ENCODE assay signal across 1 cellular context in the genomic region with DNA sequence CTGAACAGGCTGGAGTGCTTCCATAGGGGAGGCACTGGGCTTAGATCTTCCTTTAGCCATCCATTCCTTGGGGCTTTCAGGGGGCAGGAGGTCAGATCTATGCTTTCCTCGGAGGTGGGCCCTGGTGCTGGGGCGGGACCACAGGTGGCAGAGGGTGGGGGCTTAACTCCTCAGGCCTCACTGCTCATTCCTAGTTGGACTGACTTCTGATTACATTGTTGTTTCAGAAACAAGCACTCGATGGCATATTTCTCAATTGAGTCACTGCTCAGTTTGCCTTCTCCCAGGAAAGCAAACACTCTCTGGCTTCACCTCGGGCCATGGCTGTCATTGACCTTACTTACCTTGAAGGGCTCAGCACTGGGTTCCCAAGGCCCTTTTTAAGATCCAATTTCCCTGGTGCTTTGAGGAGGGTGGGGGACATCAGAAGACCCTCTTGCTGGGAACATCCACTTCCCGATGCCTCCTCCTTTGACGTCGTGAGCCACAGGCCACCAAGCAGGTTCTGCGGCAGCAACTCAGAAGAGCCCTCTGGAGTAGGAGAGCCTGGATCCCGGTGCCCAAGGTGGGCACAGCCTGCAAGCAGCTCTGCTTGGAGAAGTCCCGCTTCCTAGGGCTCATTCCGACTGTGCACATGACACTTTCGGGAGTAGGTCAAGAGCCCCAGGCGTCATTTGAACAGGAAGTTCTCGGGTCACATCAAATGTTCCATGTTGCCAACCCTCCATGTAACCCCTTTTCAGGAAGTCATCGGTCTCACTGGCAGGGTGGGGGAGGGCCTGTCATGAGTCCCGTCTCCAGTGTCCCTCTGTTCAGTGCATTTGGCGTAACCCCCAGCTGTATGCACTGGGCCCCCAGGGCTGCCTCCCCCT.
A peak's percentile ranks its signal among the peaks of the same experiment; 100 is the strongest.
TF ChIP-seq lines count a peak whose summit lies in the region.

No MANE protein-coding gene starts in this region.

TF ChIP-seq in HepG2, 621 proteins besides CTCF, POLR2A, EP300 and RAD21 (continued from another document and continues in another):
- TF ChIP-seq, protein P1, sequence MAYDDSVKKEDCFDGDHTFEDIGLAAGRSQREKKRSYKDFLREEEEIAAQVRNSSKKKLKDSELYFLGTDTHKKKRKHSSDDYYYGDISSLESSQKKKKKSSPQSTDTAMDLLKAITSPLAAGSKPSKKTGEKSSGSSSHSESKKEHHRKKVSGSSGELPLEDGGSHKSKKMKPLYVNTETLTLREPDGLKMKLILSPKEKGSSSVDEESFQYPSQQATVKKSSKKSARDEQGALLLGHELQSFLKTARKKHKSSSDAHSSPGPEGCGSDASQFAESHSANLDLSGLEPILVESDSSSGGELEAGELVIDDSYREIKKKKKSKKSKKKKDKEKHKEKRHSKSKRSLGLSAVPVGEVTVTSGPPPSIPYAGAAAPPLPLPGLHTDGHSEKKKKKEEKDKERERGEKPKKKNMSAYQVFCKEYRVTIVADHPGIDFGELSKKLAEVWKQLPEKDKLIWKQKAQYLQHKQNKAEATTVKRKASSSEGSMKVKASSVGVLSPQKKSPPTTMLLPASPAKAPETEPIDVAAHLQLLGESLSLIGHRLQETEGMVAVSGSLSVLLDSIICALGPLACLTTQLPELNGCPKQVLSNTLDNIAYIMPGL (CRISPR knock-in tag; IDR thresholded peaks at IDR 0.05; ENCODE audit: borderline replicate concordance in 1 of 2, low read depth in 1 of 2): peak in 1 of 2 experiments; percentile 68; a peak in 1 of 4 replicates
- TF ChIP-seq PATZ1 (CRISPR knock-in tag; IDR thresholded peaks at IDR 0.05): peak; percentile 86
- no peak for TF ChIP-seq XBP1 (CRISPR knock-in tag; IDR thresholded peaks at IDR 0.05)
- peak; percentile 89 for TF ChIP-seq MED1 (CRISPR knock-in tag; IDR thresholded peaks at IDR 0.05)
- TF ChIP-seq, protein P2, sequence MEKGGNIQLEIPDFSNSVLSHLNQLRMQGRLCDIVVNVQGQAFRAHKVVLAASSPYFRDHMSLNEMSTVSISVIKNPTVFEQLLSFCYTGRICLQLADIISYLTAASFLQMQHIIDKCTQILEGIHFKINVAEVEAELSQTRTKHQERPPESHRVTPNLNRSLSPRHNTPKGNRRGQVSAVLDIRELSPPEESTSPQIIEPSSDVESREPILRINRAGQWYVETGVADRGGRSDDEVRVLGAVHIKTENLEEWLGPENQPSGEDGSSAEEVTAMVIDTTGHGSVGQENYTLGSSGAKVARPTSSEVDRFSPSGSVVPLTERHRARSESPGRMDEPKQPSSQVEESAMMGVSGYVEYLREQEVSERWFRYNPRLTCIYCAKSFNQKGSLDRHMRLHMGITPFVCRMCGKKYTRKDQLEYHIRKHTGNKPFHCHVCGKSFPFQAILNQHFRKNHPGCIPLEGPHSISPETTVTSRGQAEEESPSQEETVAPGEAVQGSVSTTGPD (CRISPR knock-in tag; IDR thresholded peaks at IDR 0.05): no peak
- TF ChIP-seq NFKB2 (CRISPR knock-in tag; IDR thresholded peaks at IDR 0.05; ENCODE audit: borderline replicate concordance): no peak
- peak; percentile 44; the same call in 1 of the 2 replicates for TF ChIP-seq ZFP36L1 (CRISPR knock-in tag; IDR thresholded peaks at IDR 0.05)
- peak; percentile 63; the same call in 1 of the 2 replicates for TF ChIP-seq SIX1 (CRISPR knock-in tag; IDR thresholded peaks at IDR 0.05; ENCODE audit: borderline replicate concordance)
- no peak for TF ChIP-seq ZNF766 (CRISPR knock-in tag; IDR thresholded peaks at IDR 0.05; ENCODE audit: borderline replicate concordance)
- peak; percentile 81 for TF ChIP-seq NCOA2 (CRISPR knock-in tag; IDR thresholded peaks at IDR 0.05)
- no peak for TF ChIP-seq SALL2 (CRISPR knock-in tag; IDR thresholded peaks at IDR 0.05)
- TF ChIP-seq ZNF484 (CRISPR knock-in tag; IDR thresholded peaks at IDR 0.05; ENCODE audit: borderline replicate concordance, low read depth): no peak
- TF ChIP-seq KDM1A (CRISPR knock-in tag; IDR thresholded peaks at IDR 0.05): no peak
- TF ChIP-seq ELK4 (CRISPR knock-in tag; IDR thresholded peaks at IDR 0.05; ENCODE audit: borderline replicate concordance): no peak
- TF ChIP-seq ZNF891 (CRISPR knock-in tag; IDR thresholded peaks at IDR 0.05): no peak
- peak; percentile 70; the same call in 1 of the 2 replicates for TF ChIP-seq ATF2 (CRISPR knock-in tag; IDR thresholded peaks at IDR 0.05)
- no peak for TF ChIP-seq ZBTB1 (CRISPR knock-in tag; IDR thresholded peaks at IDR 0.05; ENCODE audit: borderline replicate concordance)
- TF ChIP-seq, protein P3, sequence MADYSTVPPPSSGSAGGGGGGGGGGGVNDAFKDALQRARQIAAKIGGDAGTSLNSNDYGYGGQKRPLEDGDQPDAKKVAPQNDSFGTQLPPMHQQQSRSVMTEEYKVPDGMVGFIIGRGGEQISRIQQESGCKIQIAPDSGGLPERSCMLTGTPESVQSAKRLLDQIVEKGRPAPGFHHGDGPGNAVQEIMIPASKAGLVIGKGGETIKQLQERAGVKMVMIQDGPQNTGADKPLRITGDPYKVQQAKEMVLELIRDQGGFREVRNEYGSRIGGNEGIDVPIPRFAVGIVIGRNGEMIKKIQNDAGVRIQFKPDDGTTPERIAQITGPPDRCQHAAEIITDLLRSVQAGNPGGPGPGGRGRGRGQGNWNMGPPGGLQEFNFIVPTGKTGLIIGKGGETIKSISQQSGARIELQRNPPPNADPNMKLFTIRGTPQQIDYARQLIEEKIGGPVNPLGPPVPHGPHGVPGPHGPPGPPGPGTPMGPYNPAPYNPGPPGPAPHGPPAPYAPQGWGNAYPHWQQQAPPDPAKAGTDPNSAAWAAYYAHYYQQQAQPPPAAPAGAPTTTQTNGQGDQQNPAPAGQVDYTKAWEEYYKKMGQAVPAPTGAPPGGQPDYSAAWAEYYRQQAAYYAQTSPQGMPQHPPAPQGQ (CRISPR knock-in tag; IDR thresholded peaks at IDR 0.05; ENCODE audit: borderline replicate concordance): no peak
- TF ChIP-seq, protein P4, sequence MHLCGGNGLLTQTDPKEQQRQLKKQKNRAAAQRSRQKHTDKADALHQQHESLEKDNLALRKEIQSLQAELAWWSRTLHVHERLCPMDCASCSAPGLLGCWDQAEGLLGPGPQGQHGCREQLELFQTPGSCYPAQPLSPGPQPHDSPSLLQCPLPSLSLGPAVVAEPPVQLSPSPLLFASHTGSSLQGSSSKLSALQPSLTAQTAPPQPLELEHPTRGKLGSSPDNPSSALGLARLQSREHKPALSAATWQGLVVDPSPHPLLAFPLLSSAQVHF (CRISPR knock-in tag; IDR thresholded peaks at IDR 0.05): no peak
- TF ChIP-seq POLR2AphosphoS5 (IDR thresholded peaks at IDR 0.05; ENCODE audit: low read depth, low read length): no peak
- no peak for TF ChIP-seq ARNT2 (CRISPR knock-in tag; IDR thresholded peaks at IDR 0.05; ENCODE audit: low read depth)
- peak; percentile 61; the same call in 1 of the 2 replicates for TF ChIP-seq DNMT3B (CRISPR knock-in tag; conservative IDR thresholded peaks at IDR 0.05)
- no peak for TF ChIP-seq ZNF737 (CRISPR knock-in tag; IDR thresholded peaks at IDR 0.05; ENCODE audit: borderline replicate concordance)
- no peak for TF ChIP-seq ZFP90 (CRISPR knock-in tag; IDR thresholded peaks at IDR 0.05; ENCODE audit: borderline replicate concordance)
- no peak for TF ChIP-seq RORA (CRISPR knock-in tag; IDR thresholded peaks at IDR 0.05)
- no peak for TF ChIP-seq ZNF333 (CRISPR knock-in tag; IDR thresholded peaks at IDR 0.05; ENCODE audit: borderline replicate concordance)
- TF ChIP-seq, protein P5, sequence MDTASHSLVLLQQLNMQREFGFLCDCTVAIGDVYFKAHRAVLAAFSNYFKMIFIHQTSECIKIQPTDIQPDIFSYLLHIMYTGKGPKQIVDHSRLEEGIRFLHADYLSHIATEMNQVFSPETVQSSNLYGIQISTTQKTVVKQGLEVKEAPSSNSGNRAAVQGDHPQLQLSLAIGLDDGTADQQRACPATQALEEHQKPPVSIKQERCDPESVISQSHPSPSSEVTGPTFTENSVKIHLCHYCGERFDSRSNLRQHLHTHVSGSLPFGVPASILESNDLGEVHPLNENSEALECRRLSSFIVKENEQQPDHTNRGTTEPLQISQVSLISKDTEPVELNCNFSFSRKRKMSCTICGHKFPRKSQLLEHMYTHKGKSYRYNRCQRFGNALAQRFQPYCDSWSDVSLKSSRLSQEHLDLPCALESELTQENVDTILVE (CRISPR knock-in tag; IDR thresholded peaks at IDR 0.05): peak; percentile 31; the same call in 1 of the 2 replicates
- TF ChIP-seq, protein P6, sequence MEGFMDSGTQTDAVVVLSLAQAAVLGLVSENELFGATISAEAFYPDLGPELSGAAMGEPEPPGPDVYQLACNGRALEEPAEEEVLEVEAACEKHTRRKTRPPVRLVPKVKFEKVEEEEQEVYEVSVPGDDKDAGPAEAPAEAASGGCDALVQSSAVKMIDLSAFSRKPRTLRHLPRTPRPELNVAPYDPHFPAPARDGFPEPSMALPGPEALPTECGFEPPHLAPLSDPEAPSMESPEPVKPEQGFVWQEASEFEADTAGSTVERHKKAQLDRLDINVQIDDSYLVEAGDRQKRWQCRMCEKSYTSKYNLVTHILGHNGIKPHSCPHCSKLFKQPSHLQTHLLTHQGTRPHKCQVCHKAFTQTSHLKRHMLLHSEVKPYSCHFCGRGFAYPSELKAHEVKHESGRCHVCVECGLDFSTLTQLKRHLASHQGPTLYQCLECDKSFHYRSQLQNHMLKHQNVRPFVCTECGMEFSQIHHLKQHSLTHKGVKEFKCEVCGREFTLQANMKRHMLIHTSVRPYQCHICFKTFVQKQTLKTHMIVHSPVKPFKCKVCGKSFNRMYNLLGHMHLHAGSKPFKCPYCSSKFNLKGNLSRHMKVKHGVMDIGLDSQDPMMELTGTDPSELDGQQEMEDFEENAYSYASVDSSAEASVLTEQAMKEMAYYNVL (CRISPR knock-in tag; IDR thresholded peaks at IDR 0.05; ENCODE audit: borderline replicate concordance): no peak
- peak; percentile 42; the same call in 1 of the 2 replicates for TF ChIP-seq PITX1 (CRISPR knock-in tag; IDR thresholded peaks at IDR 0.05)
- TF ChIP-seq ZNF660 (CRISPR knock-in tag; IDR thresholded peaks at IDR 0.05; ENCODE audit: borderline replicate concordance, low read depth): no peak
- TF ChIP-seq KLF9 (CRISPR knock-in tag; IDR thresholded peaks at IDR 0.05; ENCODE audit: low read depth): no peak
- no peak for TF ChIP-seq ZFP41 (CRISPR knock-in tag; IDR thresholded peaks at IDR 0.05; ENCODE audit: borderline replicate concordance)
- no peak for TF ChIP-seq DZIP1 (CRISPR knock-in tag; IDR thresholded peaks at IDR 0.05)
- TF ChIP-seq ZNF362 (CRISPR knock-in tag; IDR thresholded peaks at IDR 0.05; ENCODE audit: borderline replicate concordance): no peak
